Comparison of ENCODE assay signal across 17 cellular contexts in the genomic region with DNA sequence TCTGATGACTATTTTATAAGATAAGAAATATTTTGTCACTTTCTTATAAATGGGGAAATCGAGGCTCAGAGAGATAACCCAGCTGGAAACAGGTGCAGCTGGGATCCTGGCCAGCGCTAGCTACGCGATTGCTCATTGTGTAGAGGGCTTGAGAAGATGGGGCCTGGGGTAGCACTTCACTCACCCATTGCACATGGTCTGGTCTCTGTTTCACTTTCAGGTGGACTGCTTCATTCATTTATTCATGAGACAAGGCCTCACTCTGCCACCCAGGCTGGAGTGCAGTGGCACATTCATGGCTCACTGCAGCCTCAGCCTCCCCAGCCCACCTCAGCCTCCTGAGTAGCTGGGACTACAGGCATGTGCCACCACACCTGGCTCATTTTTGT. TPM values are rescaled to one million over a fixed set of nuclear protein-coding genes. Genes with fewer than 3 reads are reported as not detected.
DNase-seq lines count a peak whose midpoint lies in the region; TF ChIP-seq lines count a peak whose summit lies in the region.
"Had no signal": no experiment of that assay in that cellular context is flagged by ENCODE, and none has a peak within 500 bp of the region (broad histone marks: within the 10 kb centered on the region; RNA-seq: fewer than 3 reads in every experiment).

No MANE protein-coding gene starts in this region.

- TF ChIP-seq CTCF in GM12865 (IDR thresholded peaks at IDR 0.05; ENCODE audit: insufficient read depth, low read depth, low read length, missing control alignments) (no peak), thyroid gland (IDR thresholded peaks at IDR 0.05) (no peak), SK-N-SH (IDR thresholded peaks at IDR 0.05) (no peak)

- no peak for TF ChIP-seq RAD21 in SK-N-SH (IDR thresholded peaks at IDR 0.05; ENCODE audit: low read length)

- peaks cover 1% of the 10 kb centered on the region; the same call in 1 of the 2 replicates for H4K20me1 ChIP-seq in SK-N-SH (ENCODE audit: insufficient read depth)

- WGBS in thyroid gland, 2 donors, result 93 to 95% methylated on average over 4 of the region's 4 CpGs
- 88% methylated on average over 4 of the region's 4 CpGs for WGBS in SK-N-SH (ENCODE audit: low lambda C conversion rate)

- no peak for TF ChIP-seq EP300 in SK-N-SH (IDR thresholded peaks at IDR 0.05; ENCODE audit: borderline replicate concordance in 1 of 2, low read depth in 1 of 2, low read length in 1 of 2)

- intact Hi-C loops in thyroid gland (cut with DNase I), result no loop called here
- intact Hi-C loops in activated CD4-positive, alpha-beta memory T cell treated with anti-CD3 and anti-CD28 coated beads for 36 hours (cut with micrococcal nuclease), result no loop called here

- H3K27me3 ChIP-seq in thyroid gland (no peaks in the 10 kb centered on the region), SK-N-SH (ENCODE audit: insufficient read depth) (no peaks in the 10 kb centered on the region)
- H3K27me3 ChIP-seq: hepatocyte had no signal

- peaks cover 97% of the 10 kb centered on the region for H3K79me2 ChIP-seq in SK-N-SH (ENCODE audit: insufficient read depth)

- H3K9me3 Mint-ChIP-seq in activated CD4-positive, alpha-beta memory T cell treated with anti-CD3 and anti-CD28 coated beads for 36 hours, result no peaks in the 10 kb centered on the region
- no peaks in the 10 kb centered on the region for H3K9me3 Mint-ChIP-seq in activated CD4-positive, alpha-beta memory T cell treated with anti-CD3 and anti-CD28 coated beads, Interleukin-2, amount 10 ng/mL, durations not matched to agents 7 days and 5 days
- H3K9me3 Mint-ChIP-seq: activated naive CD8-positive, alpha-beta T cell treated with anti-CD3 and anti-CD28 coated beads, Interleukin-2, amount 50 U/mL, for 24 hours; nephron had no signal

- H3K9ac ChIP-seq in SK-N-SH, result no peak overlapping the region

- peak overlapping the region; percentile 41 for H3K27ac ChIP-seq in epithelial cell of prostate
- peak overlapping the region; percentile 39 to 86 (median 72) for H3K27ac ChIP-seq in thyroid gland
- peak overlapping the region in 1 of 2 experiments; percentile 87; a peak in 2 of 4 replicates for H3K27ac ChIP-seq in SK-N-SH (ENCODE audit: low read depth in 2 of 2, low read length in 1 of 2)

- TF ChIP-seq POLR2A in thyroid gland (IDR thresholded peaks at IDR 0.05), result no peak

- no peak overlapping the region for H3K27ac Mint-ChIP-seq in activated CD4-positive, alpha-beta memory T cell treated with anti-CD3 and anti-CD28 coated beads for 36 hours
- no peak overlapping the region for H3K27ac Mint-ChIP-seq in activated CD4-positive, alpha-beta memory T cell treated with anti-CD3 and anti-CD28 coated beads, Interleukin-2, amount 10 ng/mL, durations not matched to agents 7 days and 5 days
- H3K27ac Mint-ChIP-seq: activated naive CD8-positive, alpha-beta T cell treated with anti-CD3 and anti-CD28 coated beads, Interleukin-2, amount 50 U/mL, for 24 hours; nephron had no signal

- POLR2A ChIA-PET in activated CD4-positive, alpha-beta memory T cell treated with anti-CD3 and anti-CD28 coated beads for 36 hours (lab: Charles Lee), result no interaction called here
- POLR2A ChIA-PET in activated CD4-positive, alpha-beta memory T cell treated with anti-CD3 and anti-CD28 coated beads, Interleukin-2, amount 10 ng/mL, durations not matched to agents 7 days and 5 days (lab: Charles Lee), result no interaction called here
- POLR2A ChIA-PET in SK-N-SH (lab: Yijun Ruan, JAX), result no interaction called here

- H3K36me3 ChIP-seq in thyroid gland (no peaks in the 10 kb centered on the region), SK-N-SH (replicated peaks in 1 of 2; ENCODE audit: control insufficient read depth in 1 of 2, insufficient read depth in 2 of 2, low read length in 1 of 2) (no peaks in the 10 kb centered on the region)

- no peak overlapping the region for H3K4me3 Mint-ChIP-seq in activated CD4-positive, alpha-beta memory T cell treated with anti-CD3 and anti-CD28 coated beads for 36 hours
- no peak overlapping the region for H3K4me3 Mint-ChIP-seq in activated CD4-positive, alpha-beta memory T cell treated with anti-CD3 and anti-CD28 coated beads, Interleukin-2, amount 10 ng/mL, durations not matched to agents 7 days and 5 days
- H3K4me3 Mint-ChIP-seq: activated naive CD8-positive, alpha-beta T cell treated with anti-CD3 and anti-CD28 coated beads, Interleukin-2, amount 50 U/mL, for 24 hours; nephron had no signal

- H3F3A ChIP-seq in SK-N-SH (replicated peaks; ENCODE audit: insufficient read depth), result peaks cover 22% of the 10 kb centered on the region

- no peak overlapping the region for H2AFZ ChIP-seq in SK-N-SH (ENCODE audit: low read depth)
- H2AFZ ChIP-seq: hepatocyte had no signal

- CTCF ChIA-PET in activated CD4-positive, alpha-beta memory T cell treated with anti-CD3 and anti-CD28 coated beads for 36 hours (lab: Charles Lee), result interaction anchor here (0.7 kb wide), 1 partner anchor 106 kb away, joined by 3 read pairs; no protein-coding TSS in a partner anchor
- CTCF ChIA-PET in activated CD4-positive, alpha-beta memory T cell treated with anti-CD3 and anti-CD28 coated beads, Interleukin-2, amount 10 ng/mL, durations not matched to agents 7 days and 5 days (lab: Charles Lee), result no interaction called here
- CTCF ChIA-PET in SK-N-SH (lab: Yijun Ruan, JAX), result no interaction called here

- H3K9me2 ChIP-seq in SK-N-SH, result no peaks in the 10 kb centered on the region

- H3K4me1 ChIP-seq in thyroid gland (peaks cover 25 to 46% of the 10 kb centered on the region in 2 donors), SK-N-SH (ENCODE audit: control insufficient read depth in 1 of 2, insufficient read depth in 2 of 2, low read depth in 1 of 2, low read length in 1 of 2) (peaks cover 0 to 21% of the 10 kb centered on the region in 2 experiments; a peak in 3 of 4 replicates)

- peaks cover 2% of the 10 kb centered on the region for H3K36me3 Mint-ChIP-seq in activated CD4-positive, alpha-beta memory T cell treated with anti-CD3 and anti-CD28 coated beads for 36 hours
- peaks cover 9% of the 10 kb centered on the region for H3K36me3 Mint-ChIP-seq in activated CD4-positive, alpha-beta memory T cell treated with anti-CD3 and anti-CD28 coated beads, Interleukin-2, amount 10 ng/mL, durations not matched to agents 7 days and 5 days (ENCODE audit: low read depth)

- H3K4me2 ChIP-seq in SK-N-SH, result no peak overlapping the region
- H3K4me2 ChIP-seq: hepatocyte had no signal

- H3K27me3 Mint-ChIP-seq in activated CD4-positive, alpha-beta memory T cell treated with anti-CD3 and anti-CD28 coated beads for 36 hours, result no peaks in the 10 kb centered on the region
- H3K27me3 Mint-ChIP-seq in activated CD4-positive, alpha-beta memory T cell treated with anti-CD3 and anti-CD28 coated beads, Interleukin-2, amount 10 ng/mL, durations not matched to agents 7 days and 5 days, result no peaks in the 10 kb centered on the region
- H3K27me3 Mint-ChIP-seq: activated naive CD8-positive, alpha-beta T cell treated with anti-CD3 and anti-CD28 coated beads, Interleukin-2, amount 50 U/mL, for 24 hours had no signal

- DNase-seq in GM12865 (ENCODE audit: low read depth) (peak; percentile 22), NCI-H345 (lab: John Stamatoyannopoulos, UW) (peak; percentile 85), epithelial cell of prostate (ENCODE audit: low read depth, low spot score) (no peak), thyroid gland (no peak), SK-N-SH (no peak)
- no peak for DNase-seq in activated CD4-positive, alpha-beta memory T cell treated with anti-CD3 and anti-CD28 coated beads for 36 hours
- no peak for DNase-seq in activated CD4-positive, alpha-beta memory T cell treated with anti-CD3 and anti-CD28 coated beads, Interleukin-2, amount 10 ng/mL, durations not matched to agents 7 days and 5 days
- DNase-seq: activated naive CD8-positive, alpha-beta T cell treated with anti-CD3 and anti-CD28 coated beads, Interleukin-2, amount 50 U/mL, for 24 hours; COR-L47; left cardiac atrium; NCI-H146; right cardiac atrium; stimulated activated naive CD4-positive, alpha-beta T cell treated with Interleukin-2 at 50 U/mL for 16 hours; T-helper 1 cell had no signal

- H3K4me3 ChIP-seq in GM12865 (ENCODE audit: low read depth, low read length), result no peak overlapping the region
- H3K4me3 ChIP-seq in thyroid gland (replicated peaks in 1 of 3), result no peak overlapping the region
- no peak overlapping the region for H3K4me3 ChIP-seq in SK-N-SH (ENCODE audit: low read depth in 2 of 2, low read length in 1 of 2)
- H3K4me3 ChIP-seq: hepatocyte, K562 had no signal

- H3K4me1 Mint-ChIP-seq in activated CD4-positive, alpha-beta memory T cell treated with anti-CD3 and anti-CD28 coated beads for 36 hours (ENCODE audit: low read depth), result peaks cover 6% of the 10 kb centered on the region
- H3K4me1 Mint-ChIP-seq in activated CD4-positive, alpha-beta memory T cell treated with anti-CD3 and anti-CD28 coated beads, Interleukin-2, amount 10 ng/mL, durations not matched to agents 7 days and 5 days, result peaks cover 4% of the 10 kb centered on the region
- H3K4me1 Mint-ChIP-seq: activated naive CD8-positive, alpha-beta T cell treated with anti-CD3 and anti-CD28 coated beads, Interleukin-2, amount 50 U/mL, for 24 hours had no signal

- H3K9me3 ChIP-seq in thyroid gland (no peaks in the 10 kb centered on the region), SK-N-SH (no peaks in the 10 kb centered on the region)

TF ChIP-seq in SK-N-SH, 30 proteins besides CTCF, POLR2A, EP300 and RAD21 (continues in another document):
- TF ChIP-seq FOXJ3 (CRISPR knock-in tag; IDR thresholded peaks at IDR 0.05) (no peak), NFIC (IDR thresholded peaks at IDR 0.05; ENCODE audit: borderline replicate concordance) (no peak), GABPA (IDR thresholded peaks at IDR 0.05; ENCODE audit: low read depth) (no peak)
- TF ChIP-seq, protein P1, sequence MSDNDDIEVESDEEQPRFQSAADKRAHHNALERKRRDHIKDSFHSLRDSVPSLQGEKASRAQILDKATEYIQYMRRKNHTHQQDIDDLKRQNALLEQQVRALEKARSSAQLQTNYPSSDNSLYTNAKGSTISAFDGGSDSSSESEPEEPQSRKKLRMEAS (IDR thresholded peaks at IDR 0.05; ENCODE audit: low read depth), result no peak

RNA-seq across cellular contexts. Expression of a gene that starts 23.8 kb away (rescaled TPM):
- 10 to 100 TPM; 64.0 to 89.0 (median 71.0) TPM for total RNA-seq in thyroid gland
- 10 to 100 TPM; 24.3 to 25.3 TPM for total RNA-seq in activated CD4-positive, alpha-beta memory T cell treated with anti-CD3 and anti-CD28 coated beads for 36 hours
- 10 to 100 TPM; 28.2 to 31.3 TPM for total RNA-seq in activated CD4-positive, alpha-beta memory T cell treated with anti-CD3 and anti-CD28 coated beads, Interleukin-2, amount 10 ng/mL, durations not matched to agents 7 days and 5 days
- 14.4 and 19.1 TPM in 2 replicates for polyA plus RNA-seq in SK-N-SH (2012; rRNA removed)
- 13.1 and 13.7 TPM in 2 replicates for polyA plus RNA-seq in SK-N-SH (2012; cell fraction: cytosol; rRNA removed)
- 39.9 and 45.0 TPM in 2 replicates for polyA plus RNA-seq in SK-N-SH (2012; cell fraction: nucleus; rRNA removed)

RNA-seq across cellular contexts. Expression of a gene that starts 59.6 kb away (rescaled TPM):
- 10 to 100 TPM in 3 of 4 donors, 1 to 10 TPM in 1; 7.2 to 39.8 (median 32.8) TPM for total RNA-seq in thyroid gland
- not detected for total RNA-seq in activated CD4-positive, alpha-beta memory T cell treated with anti-CD3 and anti-CD28 coated beads for 36 hours
- total RNA-seq in activated CD4-positive, alpha-beta memory T cell treated with anti-CD3 and anti-CD28 coated beads, Interleukin-2, amount 10 ng/mL, durations not matched to agents 7 days and 5 days, result not detected
- 1.3 and 2.5 TPM in 2 replicates for polyA plus RNA-seq in SK-N-SH (2012; rRNA removed)
- polyA plus RNA-seq in SK-N-SH (2012; cell fraction: cytosol; rRNA removed), result 2.4 and 2.8 TPM in 2 replicates
- polyA plus RNA-seq in SK-N-SH (2012; cell fraction: nucleus; rRNA removed), result 0.46 and 0.48 TPM in 2 replicates
- total RNA-seq: K562 had no signal
- polyA plus RNA-seq: K562 had no signal

Comparison
In these comparisons a context has a peak if more than half of its experiments do, and no peak if none do; other contexts are left out.
1. DNase-seq: peak in GM12865 (single experiment) and NCI-H345 (single experiment); none in epithelial cell of prostate (single experiment), thyroid gland (0 of 2), activated CD4-positive, alpha-beta memory T cell treated with anti-CD3 and anti-CD28 coated beads for 36 hours (single experiment), activated CD4-positive, alpha-beta memory T cell treated with anti-CD3 and anti-CD28 coated beads, Interleukin-2, amount 10 ng/mL, durations not matched to agents 7 days and 5 days (single experiment) and SK-N-SH (single experiment).
2. RNA of a gene that starts 59.6 kb away (total RNA-seq): 7.2 to 39.8 TPM in thyroid gland; not detected in activated CD4-positive, alpha-beta memory T cell treated with anti-CD3 and anti-CD28 coated beads for 36 hours and not detected in activated CD4-positive, alpha-beta memory T cell treated with anti-CD3 and anti-CD28 coated beads, Interleukin-2, amount 10 ng/mL, durations not matched to agents 7 days and 5 days; every median in the first group is over 4 times any median in the second.